In the genomic region with DNA sequence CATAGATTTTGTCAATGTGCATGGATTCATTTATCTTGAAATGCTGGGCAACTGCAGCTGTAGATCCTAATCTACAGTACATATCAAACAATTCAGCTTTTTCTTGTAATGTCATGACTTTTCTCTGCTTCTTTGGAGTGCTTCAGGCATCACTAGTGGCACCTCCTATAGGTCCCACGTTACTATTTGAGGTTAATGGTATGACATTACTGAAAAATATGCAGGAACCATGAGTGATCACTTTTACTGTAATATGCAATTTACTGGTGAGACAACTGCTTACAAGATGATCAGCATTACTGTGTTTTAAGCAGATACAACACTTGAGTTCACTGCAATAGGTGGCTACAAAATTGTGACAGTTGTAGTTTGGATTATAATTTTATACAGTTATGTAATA, we compare ENCODE assay signal across 25 cellular contexts. TPM values are rescaled to one million over a fixed set of nuclear protein-coding genes. Genes with fewer than 3 reads are reported as not detected.
DNase-seq lines count a peak whose midpoint lies in the region; ATAC-seq, FAIRE-seq and TF ChIP-seq lines count a peak whose summit lies in the region.
"Had no signal": no experiment of that assay in that cellular context is flagged by ENCODE, and none has a peak within 500 bp of the region (broad histone marks: within the 10 kb centered on the region; RNA-seq: fewer than 3 reads in every experiment).

No MANE protein-coding gene starts in this region.

- H3K27ac Mint-ChIP-seq in CD4-positive, alpha-beta T cell: no peak overlapping the region
- H3K27ac Mint-ChIP-seq: activated naive CD4-positive, alpha-beta T cell treated with anti-CD3 and anti-CD28 coated beads for 36 hours; neural progenitor cell; progenitor cell of endocrine pancreas had no signal

- H3K27me3 Mint-ChIP-seq in CD4-positive, alpha-beta T cell: no peaks in the 10 kb centered on the region
- H3K27me3 Mint-ChIP-seq: effector memory CD8-positive, alpha-beta T cell; IgD-negative memory B cell; progenitor cell of endocrine pancreas; T-helper 17 cell had no signal

- peak; percentile 67 for FAIRE-seq in GM12892 (lab: Jason Lieb, UNC)

- H3K9me3 ChIP-seq in CD4-positive, alpha-beta T cell (ENCODE audit: control insufficient read depth, low read length): no peaks in the 10 kb centered on the region
- H3K9me3 ChIP-seq: SJSA1, stomach had no signal

- peaks cover 82% of the 10 kb centered on the region for H3K36me3 Mint-ChIP-seq in CD4-positive, alpha-beta T cell (ENCODE audit: low read depth)

- H3K4me1 Mint-ChIP-seq in CD4-positive, alpha-beta T cell (ENCODE audit: low read depth): peaks cover 48% of the 10 kb centered on the region

- no peaks in the 10 kb centered on the region for H3K9me3 Mint-ChIP-seq in CD4-positive, alpha-beta T cell
- H3K9me3 Mint-ChIP-seq: activated naive CD4-positive, alpha-beta T cell treated with anti-CD3 and anti-CD28 coated beads for 36 hours; effector memory CD8-positive, alpha-beta T cell; IgD-negative memory B cell; neural progenitor cell had no signal

- DNase-seq in CD4-positive, alpha-beta T cell: no peak
- DNase-seq in GM12892 (ENCODE audit: insufficient read length) (no peak), RPMI7951 (ENCODE audit: low read depth) (peak; percentile 10), foreskin fibroblast (peak; percentile 20 to 37), medulla oblongata (ENCODE audit: extremely low spot score) (no peak), SW 1271 (lab: John Stamatoyannopoulos, UW) (no peak), midbrain (lab: John Stamatoyannopoulos, UW) (no peak)
- DNase-seq: activated CD4-positive, alpha-beta T cell treated with anti-CD3 and anti-CD28 coated beads, Interleukin-2, amount 50 U/mL, for 4 hours; activated naive CD4-positive, alpha-beta T cell treated with anti-CD3 and anti-CD28 coated beads for 36 hours; activated T-cell treated with anti-CD3 and anti-CD28 coated beads for 4 hours; COR-L47; DND-41; effector memory CD8-positive, alpha-beta T cell; glutamatergic neuron; NCI-H1694; NCI-H774; stimulated activated CD4-positive, alpha-beta T cell treated with anti-CD3 and anti-CD28 coated beads, Interleukin-4, amount 100 ng/mL, for 1 hour; stomach; T-helper 17 cell had no signal

- peak overlapping the region; percentile 74 for H3K4me3 Mint-ChIP-seq in CD4-positive, alpha-beta T cell
- H3K4me3 Mint-ChIP-seq: activated naive CD4-positive, alpha-beta T cell treated with anti-CD3 and anti-CD28 coated beads for 36 hours; effector memory CD8-positive, alpha-beta T cell; neural progenitor cell; T-helper 17 cell had no signal

- POLR2A ChIA-PET in CD4-positive, alpha-beta T cell (lab: Charles Lee): interaction anchor here (5.9 kb wide), 1 partner anchor 17 kb away, joined by 74 read pairs; a partner anchor contains a TSS

- H3K27ac ChIP-seq in CD4-positive, alpha-beta T cell (ENCODE audit: low read depth, low read length): no peak overlapping the region
- H3K27ac ChIP-seq: neural progenitor cell, SJSA1, stomach had no signal

- CTCF ChIA-PET in CD4-positive, alpha-beta T cell (lab: Charles Lee): no interaction called here

- intact Hi-C loops in CD4-positive, alpha-beta T cell (cut with DNase I, micrococcal nuclease): no loop called here

- TF ChIP-seq CTCF in CD4-positive, alpha-beta T cell (IDR thresholded peaks at IDR 0.05): no peak
- TF ChIP-seq CTCF in foreskin fibroblast (IDR thresholded peaks at IDR 0.05; ENCODE audit: low read depth, low read length): no peak

- no peaks in the 10 kb centered on the region for H3K27me3 ChIP-seq in CD4-positive, alpha-beta T cell (ENCODE audit: control insufficient read depth, insufficient read depth, low read length)
- H3K27me3 ChIP-seq: neural progenitor cell, SJSA1, stomach had no signal

- no peak overlapping the region for H3K4me3 ChIP-seq in foreskin fibroblast (ENCODE audit: low read depth in 1 of 2, low read length in 2 of 2)
- H3K4me3 ChIP-seq: neural progenitor cell, SJSA1, stomach had no signal

- ATAC-seq in CD4-positive, alpha-beta T cell (ENCODE audit: poor library complexity): no peak
- no peak for ATAC-seq in GM21367 (IDR thresholded peaks at IDR 0.05; ENCODE audit: unreplicated experiment)
- ATAC-seq: effector memory CD8-positive, alpha-beta T cell; T-helper 17 cell had no signal

- TF ChIP-seq POLR2A in GM12892 (IDR thresholded peaks at IDR 0.05; ENCODE audit: low read depth, low read length): no peak

RNA-seq across cellular contexts. Expression of a gene that starts 3.0 kb away (rescaled TPM):
- 100 to 1,000 TPM; 121 to 122 TPM for total RNA-seq in CD4-positive, alpha-beta T cell
- polyA plus RNA-seq in GM12892 (2012; ENCODE audit: missing spikeins): 22.1 TPM
- 7.2 and 8.1 TPM in 2 replicates for total RNA-seq in RPMI7951 (2014; rRNA removed; shearing (Covaris generic))

RNA-seq across cellular contexts. Expression of a gene that starts 17.2 kb away (rescaled TPM):
- total RNA-seq in CD4-positive, alpha-beta T cell: 1,000 to 10,000 TPM; 2,261 to 2,296 TPM
- 4,000 TPM for polyA plus RNA-seq in GM12892 (2012; ENCODE audit: missing spikeins)
- 2,312 and 2,810 TPM in 2 replicates for total RNA-seq in RPMI7951 (2014; rRNA removed; shearing (Covaris generic))

RNA-seq across cellular contexts. Expression of a gene that starts 17.7 kb away (rescaled TPM):
- total RNA-seq in CD4-positive, alpha-beta T cell: 100 to 1,000 TPM; 101 to 106 TPM
- 55.2 TPM for polyA plus RNA-seq in GM12892 (2012; ENCODE audit: missing spikeins)
- 135 and 150 TPM in 2 replicates for total RNA-seq in RPMI7951 (2014; rRNA removed; shearing (Covaris generic))

RNA-seq across cellular contexts. Expression of a gene that starts 29.3 kb away (rescaled TPM):
- not detected for total RNA-seq in CD4-positive, alpha-beta T cell
- polyA plus RNA-seq in GM12892 (2012; ENCODE audit: missing spikeins): not detected
- not detected in 2 replicates for total RNA-seq in RPMI7951 (2014; rRNA removed; shearing (Covaris generic))
- total RNA-seq: activated naive CD4-positive, alpha-beta T cell treated with anti-CD3 and anti-CD28 coated beads for 36 hours; mononuclear cell; progenitor cell of endocrine pancreas; SJSA1; stomach; T-helper 17 cell had no signal
- polyA plus RNA-seq: IgD-negative memory B cell, stomach had no signal

RNA-seq across cellular contexts. Expression of a gene that starts 29.8 kb away (rescaled TPM):
- total RNA-seq in CD4-positive, alpha-beta T cell: 1 to 10 TPM; 5.2 to 6.6 TPM
- 32.5 TPM for polyA plus RNA-seq in GM12892 (2012; ENCODE audit: missing spikeins)
- total RNA-seq in RPMI7951 (2014; rRNA removed; shearing (Covaris generic)): 18.6 and 19.7 TPM in 2 replicates

Comparison
In these comparisons a context has a peak if more than half of its experiments do, and no peak if none do; other contexts are left out.
1. DNase-seq: peak in RPMI7951 (single experiment) and foreskin fibroblast (2 of 2); none in CD4-positive, alpha-beta T cell (0 of 10), GM12892 (single experiment), medulla oblongata (single experiment), SW 1271 (0 of 2) and midbrain (single experiment).
2. RNA of a gene that starts 3.0 kb away (total RNA-seq): 121 to 122 TPM in CD4-positive, alpha-beta T cell; 7.2 to 8.1 TPM in RPMI7951; every median in the first group is over 10 times any median in the second.